In genomic region chr12:6167327-6168280, GRCh38 we compare ENCODE assay signal across 9 cellular contexts. TPM values are rescaled to one million over a fixed set of nuclear protein-coding genes. Genes with fewer than 3 reads are reported as not detected.
DNase-seq lines count a peak whose midpoint lies in the region; ATAC-seq and TF ChIP-seq lines count a peak whose summit lies in the region.
"Had no signal": no experiment of that assay in that cellular context is flagged by ENCODE, and none has a peak within 500 bp of the region (broad histone marks: within the 10 kb centered on the region; RNA-seq: fewer than 3 reads in every experiment).

No MANE protein-coding gene starts in this region.

- H3K79me2 ChIP-seq in PC-3 (ENCODE audit: low read length), result no peaks in the 10 kb centered on the region

- peaks cover 21% of the 10 kb centered on the region for H3K4me1 ChIP-seq in PC-3 (ENCODE audit: insufficient read depth, low read length)

- CTCF ChIA-PET in PC-3 (lab: Charles Lee), result no interaction called here

- H2AFZ ChIP-seq in PC-3 (ENCODE audit: low read length), result peak overlapping the region; percentile 49

- no peaks in the 10 kb centered on the region for H3K36me3 ChIP-seq in PC-3 (ENCODE audit: low read depth, low read length)
- H3K36me3 ChIP-seq in WERI-Rb-1, result no peaks in the 10 kb centered on the region

- H3K4me2 ChIP-seq in PC-3 (ENCODE audit: low read length), result peak overlapping the region; percentile 67

- H3K9me2 ChIP-seq in PC-3 (replicated peaks; ENCODE audit: low read length), result no peaks in the 10 kb centered on the region

- peaks cover 4% of the 10 kb centered on the region for H3F3A ChIP-seq in PC-3 (ENCODE audit: low read length, unreplicated experiment)

- peak overlapping the region; percentile 88 for H3K27ac ChIP-seq in PC-3 (ENCODE audit: low read length)
- H3K27ac ChIP-seq in WERI-Rb-1, result no peak overlapping the region

- no TSS peak for BruUV-seq in PC-3 (replicated peaks; lab: Mats Ljungman, UMichigan)

- H3K9me3 ChIP-seq in PC-3 (ENCODE audit: low read length) (no peaks in the 10 kb centered on the region), WERI-Rb-1 (ENCODE audit: severe bottlenecking) (no peaks in the 10 kb centered on the region)

- H3K27me3 ChIP-seq in PC-3 (ENCODE audit: low read length), result no peaks in the 10 kb centered on the region
- H3K27me3 ChIP-seq in WERI-Rb-1 (ENCODE audit: insufficient read depth, low read depth, severe bottlenecking), result no peaks in the 10 kb centered on the region

- ATAC-seq in HG02678 (IDR thresholded peaks at IDR 0.05; ENCODE audit: unreplicated experiment), result peak; percentile 75
- ATAC-seq in PC-3, result peak; percentile 92
- peak; percentile 64 to 92 for ATAC-seq in left cardiac atrium

- H3K9ac ChIP-seq in PC-3 (ENCODE audit: low read length), result peak overlapping the region; percentile 57

- H4K20me1 ChIP-seq in PC-3 (ENCODE audit: low read length), result no peaks in the 10 kb centered on the region

- intact Hi-C loops in PC-3 (cut with micrococcal nuclease), result no loop called here
- intact Hi-C loops in left cardiac atrium (cut with DNase I), result no loop called here

- DNase-seq in GM13977 (ENCODE audit: low spot score) (peak; percentile 80), PC-3 (peak; percentile 88), left cardiac atrium (peak; percentile 78), middle frontal gyrus (ENCODE audit: extremely low spot score, low spot score) (no peak), WERI-Rb-1 (no peak)
- DNase-seq in activated naive CD4-positive, alpha-beta T cell treated with Interleukin-2 at 50 U/mL for 16 hours, result peak; percentile 58
- DNase-seq in stimulated activated CD4-positive, alpha-beta T cell treated with anti-CD3 and anti-CD28 coated beads, Interleukin-12 subunit alpha, Interleukin-12 subunit beta, amount 100 ng/mL, for 48 hours (ENCODE audit: low read depth in 2 of 3, low spot score in 1 of 3), result peak; percentile 51 to 86 (median 55)

- TF ChIP-seq CTCF in GM13977 (IDR thresholded peaks at IDR 0.05; ENCODE audit: extremely low read depth, insufficient read depth, missing control alignments), result no peak
- TF ChIP-seq CTCF in PC-3 (conservative IDR thresholded peaks at IDR 0.05; ENCODE audit: low read depth, low read length), result no peak
- TF ChIP-seq CTCF in WERI-Rb-1 (IDR thresholded peaks at IDR 0.05; ENCODE audit: low read depth, low read length), result no peak

- POLR2A ChIA-PET in PC-3 (lab: Charles Lee; ENCODE audit: unreplicated experiment), result no interaction called here

- in situ Hi-C loops in GM13977 (cut with MboI; ENCODE audit: low pct_unique_long_range_greater_than_20kb, low sequenced_read_pairs, unreplicated experiment), result no loop called here

- H3K4me3 ChIP-seq in PC-3 (ENCODE audit: low read length) (peak overlapping the region; percentile 18; the same call in 1 of the 2 replicates), WERI-Rb-1 (ENCODE audit: low read depth, low read length) (no peak overlapping the region)

RNA-seq across cellular contexts. Expression of gene CD9, which starts 32.6 kb away (rescaled TPM):
- 153 and 174 TPM in 2 replicates for total RNA-seq in PC-3 (2014; rRNA removed)
- total RNA-seq in left cardiac atrium, result 100 to 1,000 TPM in 1 of 2 donors, 10 to 100 TPM in 1; 55.1 to 167 TPM

RNA-seq across cellular contexts. Expression of gene VWF, which starts 43.1 kb away (rescaled TPM):
- not detected in 2 replicates for total RNA-seq in PC-3 (2014; rRNA removed)
- total RNA-seq in left cardiac atrium, result 100 to 1,000 TPM; 241 to 483 TPM
- total RNA-seq: T-helper 1 cell treated with Interleukin-12 subunit alpha and Interleukin-12 subunit beta and Interleukin-4 antibody, amounts not matched to agents 30 ng/mL and 1 ng/mL, for 36 hours had no signal

Comparison
In these comparisons a context has a peak if more than half of its experiments do, and no peak if none do; other contexts are left out.
1. DNase-seq: peak in GM13977 (single experiment), PC-3 (single experiment), activated naive CD4-positive, alpha-beta T cell treated with Interleukin-2 at 50 U/mL for 16 hours (single experiment), left cardiac atrium (single experiment) and stimulated activated CD4-positive, alpha-beta T cell treated with anti-CD3 and anti-CD28 coated beads, Interleukin-12 subunit alpha, Interleukin-12 subunit beta, amount 100 ng/mL, for 48 hours (3 of 3); none in middle frontal gyrus (single experiment) and WERI-Rb-1 (single experiment).
2. RNA of gene VWF, which starts 43.1 kb away (total RNA-seq): 241 to 483 TPM in left cardiac atrium; not detected in PC-3; every median in the first group is over 100 times any median in the second.
3. Peak in every context shown above with its lines, with median percentiles within 50 percentile points of each other: ATAC-seq.